Comparison of ENCODE assay signal across 8 cellular contexts in genomic region chr10:116743266-116744064, GRCh38. TPM values are rescaled to one million over a fixed set of nuclear protein-coding genes. Genes with fewer than 3 reads are reported as not detected.
A peak's percentile ranks its signal among the peaks of the same experiment; 100 is the strongest.
DNase-seq lines count a peak whose midpoint lies in the region; ATAC-seq and TF ChIP-seq lines count a peak whose summit lies in the region.

No MANE protein-coding gene starts in this region.

- no peaks in the 10 kb centered on the region for H3K36me3 Mint-ChIP-seq in effector memory CD8-positive, alpha-beta T cell (ENCODE audit: insufficient read depth)
- no peaks in the 10 kb centered on the region for H3K36me3 Mint-ChIP-seq in neural crest cell (ENCODE audit: low read depth)

- H4K20me1 ChIP-seq in OCI-LY7 (ENCODE audit: insufficient read depth, low read length): no peaks in the 10 kb centered on the region

- H3K4me3 Mint-ChIP-seq in effector memory CD8-positive, alpha-beta T cell: peak overlapping the region; percentile 59 to 76
- peak overlapping the region; percentile 83 for H3K4me3 Mint-ChIP-seq in neural crest cell

- H2AFZ ChIP-seq in OCI-LY7 (ENCODE audit: low read length): no peak overlapping the region

- H3K9me3 Mint-ChIP-seq in effector memory CD8-positive, alpha-beta T cell: peaks cover 0 to 1% of the 10 kb centered on the region in 2 donors
- H3K9me3 Mint-ChIP-seq in neural crest cell: peaks cover 2% of the 10 kb centered on the region

- DNase-seq in AG10803 (ENCODE audit: low read depth) (no peak), LNCaP clone FGC (ENCODE audit: low read depth) (no peak), neural crest cell (ENCODE audit: low read depth, low spot score) (no peak), DMS153 treated with DMSO at 0.1 percent for 48 hours (lab: John Stamatoyannopoulos, UW; ENCODE audit: unreplicated experiment) (no peak), OCI-LY7 (ENCODE audit: low spot score) (no peak), head of caudate nucleus (no peak)
- DNase-seq in effector memory CD8-positive, alpha-beta T cell: no peak

- H3K4me1 Mint-ChIP-seq in effector memory CD8-positive, alpha-beta T cell (ENCODE audit: low read depth in 2 of 2): peaks cover 3 to 12% of the 10 kb centered on the region in 2 donors
- peaks cover 19% of the 10 kb centered on the region for H3K4me1 Mint-ChIP-seq in neural crest cell

- no peak overlapping the region for H3K4me2 ChIP-seq in OCI-LY7 (ENCODE audit: low read length)

- ATAC-seq in effector memory CD8-positive, alpha-beta T cell (replicated peaks): no peak
- no peak for ATAC-seq in HG02623 (IDR thresholded peaks at IDR 0.05; ENCODE audit: unreplicated experiment)

- intact Hi-C loops in OCI-LY7 (cut with micrococcal nuclease; ENCODE audit: unreplicated experiment) (no loop called here), head of caudate nucleus (cut with DNase I) (no loop called here)

- BruUV-seq in OCI-LY7 (replicated peaks; lab: Mats Ljungman, UMichigan): no TSS peak

- H3K4me3 ChIP-seq in AG10803 (ENCODE audit: low read length): peak overlapping the region; percentile 55
- peak overlapping the region; percentile 59 for H3K4me3 ChIP-seq in LNCaP clone FGC (ENCODE audit: low read depth, low read length)
- no peak overlapping the region for H3K4me3 ChIP-seq in OCI-LY7 (ENCODE audit: low read depth, low read length, poor library complexity, severe bottlenecking)

- no peak overlapping the region for H3K27ac ChIP-seq in OCI-LY7 (ENCODE audit: low read depth, low read length, poor library complexity, severe bottlenecking)

- no peaks in the 10 kb centered on the region for H3K79me2 ChIP-seq in OCI-LY7 (ENCODE audit: insufficient read depth, low read depth, low read length)

- no peak for TF ChIP-seq CTCF in AG10803 (conservative IDR thresholded peaks at IDR 0.05; ENCODE audit: low read length)
- TF ChIP-seq CTCF in LNCaP clone FGC (IDR thresholded peaks at IDR 0.05; ENCODE audit: control insufficient read depth, extremely low read depth, insufficient read depth): no peak
- TF ChIP-seq CTCF in neural crest cell (conservative IDR thresholded peaks at IDR 0.05): no peak
- no peak for TF ChIP-seq CTCF in OCI-LY7 (conservative IDR thresholded peaks at IDR 0.05; ENCODE audit: low read length)

- no peaks in the 10 kb centered on the region for H3K4me1 ChIP-seq in OCI-LY7 (ENCODE audit: insufficient read depth, low read length, poor library complexity, severe bottlenecking)

- H3K27me3 Mint-ChIP-seq in effector memory CD8-positive, alpha-beta T cell: peaks cover 48 to 67% of the 10 kb centered on the region in 2 donors
- H3K27me3 Mint-ChIP-seq in neural crest cell (ENCODE audit: low read depth): peaks cover 49% of the 10 kb centered on the region

- H3K27ac Mint-ChIP-seq in effector memory CD8-positive, alpha-beta T cell: peak overlapping the region in 1 of 2 donors; percentile 55
- H3K27ac Mint-ChIP-seq in neural crest cell (ENCODE audit: unreplicated experiment): no peak overlapping the region

- no peaks in the 10 kb centered on the region for H3K9me3 ChIP-seq in OCI-LY7 (ENCODE audit: low read length)

- POLR2A ChIA-PET in OCI-LY7 (lab: Charles Lee): interaction anchor here (0.7 kb wide), 1 partner anchor 18 kb away, joined by 3 read pairs; no protein-coding TSS in a partner anchor

- H3K9me2 ChIP-seq in OCI-LY7 (ENCODE audit: insufficient read depth, low read length): no peaks in the 10 kb centered on the region

- CTCF ChIA-PET in OCI-LY7 (lab: Charles Lee; ENCODE audit: unreplicated experiment): no interaction called here

- H3K36me3 ChIP-seq in OCI-LY7 (ENCODE audit: insufficient read depth, low read length): no peaks in the 10 kb centered on the region

RNA-seq across cellular contexts. Expression of gene HSPA12A, which starts 1.1 kb away (rescaled TPM):
- total RNA-seq in neural crest cell (7.4 and 7.6 TPM in 2 replicates), OCI-LY7 (2022) (3.3 and 3.7 TPM in 2 replicates)
- not detected in 2 replicates for total RNA-seq in OCI-LY7 (2014; rRNA removed; shearing (Covaris generic))
